10 cellular contexts compared by ENCODE assay signal in genomic region chr11:111923951-111924350, GRCh38. TPM values are rescaled to one million over a fixed set of nuclear protein-coding genes. Genes with fewer than 3 reads are reported as not detected.
DNase-seq lines count a peak whose midpoint lies in the region; ATAC-seq and TF ChIP-seq lines count a peak whose summit lies in the region.
"Had no signal": no experiment of that assay in that cellular context is flagged by ENCODE, and none has a peak within 500 bp of the region (broad histone marks: within the 10 kb centered on the region; RNA-seq: fewer than 3 reads in every experiment).

No MANE protein-coding gene starts in this region.

- no peaks in the 10 kb centered on the region for H3K36me3 ChIP-seq in Loucy (ENCODE audit: insufficient read depth, low read length)
- H3K36me3 ChIP-seq in muscle layer of duodenum (ENCODE audit: control insufficient read depth in 1 of 2, insufficient read depth in 2 of 2, low read length in 2 of 2) = peaks cover 0 to 10% of the 10 kb centered on the region in 2 donors
- no peaks in the 10 kb centered on the region for H3K36me3 ChIP-seq in thoracic aorta
- no peaks in the 10 kb centered on the region for H3K36me3 ChIP-seq in brain microvascular endothelial cell (replicated peaks)

- no peak for TF ChIP-seq CTCF in Loucy (conservative IDR thresholded peaks at IDR 0.05; ENCODE audit: low read length)
- no peak for TF ChIP-seq CTCF in thoracic aorta (IDR thresholded peaks at IDR 0.05)
- no peak for TF ChIP-seq CTCF in RWPE1 (conservative IDR thresholded peaks at IDR 0.05; ENCODE audit: low read depth)
- no peak for TF ChIP-seq CTCF in brain microvascular endothelial cell (IDR thresholded peaks at IDR 0.05; ENCODE audit: low read depth, low read length, missing control alignments)

- H3F3A ChIP-seq in Loucy (ENCODE audit: low read depth) = no peaks in the 10 kb centered on the region

- H4K20me1 ChIP-seq in Loucy (ENCODE audit: insufficient read depth, low read length, poor library complexity, severe bottlenecking) = no peaks in the 10 kb centered on the region

- CTCF ChIA-PET in RWPE1 (lab: Yijun Ruan, JAX) = interaction anchor here (1.3 kb wide), 1 partner anchor 82 kb away, joined by 3 read pairs; no protein-coding TSS in a partner anchor

- in situ Hi-C loops in brain microvascular endothelial cell (cut with HindIII; ENCODE audit: low pct_ligation_motif_present, low sequenced_read_pairs) = no loop called here

- H3K9ac ChIP-seq in Loucy (ENCODE audit: low read depth, low read length, poor library complexity, severe bottlenecking) = no peak overlapping the region

- DNase-seq in thoracic aorta (ENCODE audit: low spot score) = no peak
- no peak for DNase-seq in NCI-H1436 treated with DMSO at 0.1 percent for 48 hours (lab: John Stamatoyannopoulos, UW)
- DNase-seq in RWPE1 (ENCODE audit: low spot score) = no peak
- DNase-seq in brain microvascular endothelial cell = no peak
- DNase-seq: activated T-cell treated with anti-CD3 and anti-CD28 coated beads, Interleukin-2, amount 50 U/mL, for 1 hour; NCI-H2171 treated with DMSO at 0.1 percent for 48 hours had no signal

- ATAC-seq in thoracic aorta (ENCODE audit: insufficient number of reproducible peaks, low FRiP score, low read depth) (no peak), GM18870 (IDR thresholded peaks at IDR 0.05; ENCODE audit: unreplicated experiment) (no peak)

- POLR2A ChIA-PET in RWPE1 (lab: Yijun Ruan, JAX; ENCODE audit: low non-redundant PET) = no interaction called here

- no peak overlapping the region for H3K4me2 ChIP-seq in Loucy (ENCODE audit: low read depth, low read length, poor library complexity, severe bottlenecking)

- peak overlapping the region; percentile 93 for H3K27ac ChIP-seq in cingulate gyrus (ENCODE audit: low read depth, low read length)
- H3K27ac ChIP-seq in muscle layer of duodenum (ENCODE audit: low read length) = peak overlapping the region; percentile 92
- H3K27ac ChIP-seq in thoracic aorta = peak overlapping the region; percentile 97
- no peak overlapping the region for H3K27ac ChIP-seq in RWPE1
- no peak overlapping the region for H3K27ac ChIP-seq in brain microvascular endothelial cell

- H3K79me2 ChIP-seq in Loucy (ENCODE audit: insufficient read depth, low read length) = no peaks in the 10 kb centered on the region

- H3K27me3 ChIP-seq in Loucy (ENCODE audit: insufficient read depth, low read length, poor library complexity, severe bottlenecking) (no peaks in the 10 kb centered on the region), muscle layer of duodenum (ENCODE audit: low read depth, low read length) (no peaks in the 10 kb centered on the region), thoracic aorta (replicated peaks; ENCODE audit: insufficient read depth) (no peaks in the 10 kb centered on the region), brain microvascular endothelial cell (replicated peaks) (no peaks in the 10 kb centered on the region)

- H3K9me3 ChIP-seq in Loucy (ENCODE audit: insufficient read depth, low read depth, low read length) (no peaks in the 10 kb centered on the region), muscle layer of duodenum (ENCODE audit: control insufficient read depth in 1 of 2, low read length in 2 of 2) (no peaks in the 10 kb centered on the region), thoracic aorta (no peaks in the 10 kb centered on the region)

- no peaks in the 10 kb centered on the region for H3K9me2 ChIP-seq in Loucy (replicated peaks; ENCODE audit: low read depth, low read length)

- no peak overlapping the region for H3K4me3 ChIP-seq in Loucy (ENCODE audit: low read length, poor library complexity, severe bottlenecking)
- no peak overlapping the region for H3K4me3 ChIP-seq in muscle layer of duodenum (ENCODE audit: low read depth in 1 of 2, low read length in 2 of 2)
- peak overlapping the region; percentile 55 for H3K4me3 ChIP-seq in thoracic aorta
- H3K4me3 ChIP-seq in brain microvascular endothelial cell (ENCODE audit: low read depth, low read length) = no peak overlapping the region

- peaks cover 7% of the 10 kb centered on the region for H3K4me1 ChIP-seq in Loucy (ENCODE audit: insufficient read depth, low read length, poor library complexity, severe bottlenecking)
- H3K4me1 ChIP-seq in muscle layer of duodenum (ENCODE audit: control insufficient read depth in 1 of 2, insufficient read depth in 2 of 2, low read length in 2 of 2) = peaks cover 20 to 33% of the 10 kb centered on the region in 2 donors
- H3K4me1 ChIP-seq in thoracic aorta (ENCODE audit: control insufficient read depth in 1 of 2, low read depth in 2 of 2) = peaks cover 29 to 47% of the 10 kb centered on the region in 2 donors

- 0 out of 2 replicates have a peak overlapping the region, but pooled peaks have one; percentile 41 for H2AFZ ChIP-seq in Loucy (ENCODE audit: low read length)

RNA-seq across cellular contexts. Expression of gene C11orf52, which starts 5.2 kb away (rescaled TPM):
- 1 to 10 TPM in 1 of 2 donors, under 1 TPM in 1; 0.99 to 4.7 TPM for total RNA-seq in thoracic aorta

RNA-seq across cellular contexts. Expression of gene HSPB2, which starts 11.4 kb away (rescaled TPM):
- total RNA-seq in thoracic aorta = 1 to 10 TPM; 2.2 to 3.1 TPM

RNA-seq across cellular contexts. Expression of gene CRYAB, which starts 12.4 kb away (rescaled TPM):
- 100 to 1,000 TPM; 325 to 387 TPM for total RNA-seq in thoracic aorta

RNA-seq across cellular contexts. Expression of gene DIXDC1, which starts 13.2 kb away (rescaled TPM):
- 10 to 100 TPM; 92.7 to 94.2 TPM for total RNA-seq in thoracic aorta

RNA-seq across cellular contexts. Expression of gene CFAP68, which starts 44.6 kb away (rescaled TPM):
- 1 to 10 TPM; 1.9 to 9.7 TPM for total RNA-seq in thoracic aorta

Comparison
In these comparisons a context has a peak if more than half of its experiments do, and no peak if none do; other contexts are left out.
1. H3K27ac ChIP-seq: peak in cingulate gyrus (single experiment), muscle layer of duodenum (single experiment) and thoracic aorta (2 of 2); none in RWPE1 (single experiment) and brain microvascular endothelial cell (single experiment).